12 cellular contexts compared by ENCODE assay signal in the genomic region with DNA sequence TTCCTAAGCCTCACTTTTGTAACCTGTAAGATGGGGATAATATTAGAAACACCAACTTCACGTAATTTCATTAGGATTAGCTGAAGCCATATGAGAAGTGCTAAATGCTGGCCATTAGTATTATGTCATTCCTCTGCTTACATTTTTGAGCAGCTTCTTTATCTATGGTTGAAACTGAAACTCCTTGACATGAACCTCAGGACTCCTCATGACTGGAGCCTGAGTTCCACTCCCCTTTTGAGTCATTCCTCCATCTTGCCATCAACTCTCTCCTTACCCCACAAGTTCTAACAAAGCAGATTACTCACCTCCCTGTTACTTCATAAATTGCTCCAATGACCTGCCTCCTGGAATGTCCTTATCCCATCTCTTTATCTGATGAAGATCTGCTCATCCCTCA.
A peak's percentile ranks its signal among the peaks of the same experiment; 100 is the strongest.
DNase-seq lines count a peak whose midpoint lies in the region; ATAC-seq and TF ChIP-seq lines count a peak whose summit lies in the region.
"Had no signal": no experiment of that assay in that cellular context is flagged by ENCODE, and none has a peak within 500 bp of the region (broad histone marks: within the 10 kb centered on the region; RNA-seq: fewer than 3 reads in every experiment).

No MANE protein-coding gene starts in this region.

- H3K27ac Mint-ChIP-seq in H9: no peak overlapping the region
- H3K27ac Mint-ChIP-seq: activated T-helper 2 cell treated with anti-CD3 and anti-CD28 coated beads, Interferon-gamma antibody, Interleukin-2, Interleukin-4, amounts not matched to agents 10 μg/mL and 5 μg/mL and 100 μg/mL, durations not matched to agents 14 hours and 24 hours and 36 hours had no signal

- H3K27me3 ChIP-seq in Karpas-422 (ENCODE audit: low read length) (no peaks in the 10 kb centered on the region), H9 (ENCODE audit: insufficient read depth, low read length) (no peaks in the 10 kb centered on the region)
- H3K27me3 ChIP-seq: dorsolateral prefrontal cortex had no signal

- peaks cover 3 to 17% (median 12%) of the 10 kb centered on the region in 3 experiments; a peak in 6 of 7 replicates for H3K36me3 Mint-ChIP-seq in H9 (ENCODE audit: insufficient read depth in 1 of 3, low read depth in 3 of 3)

- WGBS in H9 (ENCODE audit: extremely low coverage, insufficient read length, low lambda C conversion rate): no CpG with 5 or more reads among the region's 1 CpG

- DNase-seq in EH (ENCODE audit: low read depth): peak; percentile 1
- DNase-seq in SK-MEL-5 (ENCODE audit: low read depth, low spot score): peak; percentile 29
- DNase-seq in DMS 273 (lab: John Stamatoyannopoulos, UW; ENCODE audit: unreplicated experiment): no peak
- DNase-seq in NCI-H526 (lab: John Stamatoyannopoulos, UW): no peak
- DNase-seq in Karpas-422: no peak
- no peak for DNase-seq in H9
- DNase-seq: dorsolateral prefrontal cortex; Kasumi-1; stimulated activated naive CD4-positive, alpha-beta T cell had no signal

- H2AFZ ChIP-seq in Karpas-422 (ENCODE audit: low read length): no peak overlapping the region
- no peak overlapping the region for H2AFZ ChIP-seq in H9 (ENCODE audit: low read length)

- H2BK12ac ChIP-seq in H9 (ENCODE audit: insufficient read length, low read depth, low read length): no peak overlapping the region

- no peak overlapping the region for H2AK5ac ChIP-seq in H9 (ENCODE audit: insufficient read length, low read length)

- H3K27me3 Mint-ChIP-seq in H9 (ENCODE audit: low read depth): no peaks in the 10 kb centered on the region

- no peak overlapping the region for H3K4me3 Mint-ChIP-seq in H9

- H3K27ac ChIP-seq in Karpas-422 (ENCODE audit: low read length) (no peak overlapping the region), H9 (ENCODE audit: insufficient read length, low read depth, low read length) (no peak overlapping the region)
- H3K27ac ChIP-seq: dorsolateral prefrontal cortex had no signal

- no peaks in the 10 kb centered on the region for H3K23me2 ChIP-seq in H9 (ENCODE audit: insufficient read length, low read depth, low read length, poor library complexity, severe bottlenecking)

- H4K5ac ChIP-seq in H9 (ENCODE audit: insufficient read length, low read depth, low read length): no peak overlapping the region

- H3K23ac ChIP-seq in H9 (ENCODE audit: insufficient read length, low read depth, low read length): no peak overlapping the region

- H3K9me3 ChIP-seq in Karpas-422 (ENCODE audit: low read length) (peaks cover 12% of the 10 kb centered on the region), H9 (ENCODE audit: control insufficient read depth, low read depth, low read length) (no peaks in the 10 kb centered on the region)

- H3K79me2 ChIP-seq in Karpas-422 (ENCODE audit: low read length) (no peaks in the 10 kb centered on the region), H9 (ENCODE audit: insufficient read depth, low read length) (no peaks in the 10 kb centered on the region)

- no peak overlapping the region for H2BK15ac ChIP-seq in H9 (ENCODE audit: low read depth, low read length)

- H3T11ph ChIP-seq in H9 (ENCODE audit: low read length): no peak overlapping the region

- no peak overlapping the region for H2BK5ac ChIP-seq in H9 (ENCODE audit: insufficient read length, low read length)

- H3K9ac ChIP-seq in Karpas-422 (ENCODE audit: low read length) (no peak overlapping the region), H9 (ENCODE audit: extremely low read depth, insufficient read length, low read length) (no peak overlapping the region)

- H3K56ac ChIP-seq in H9 (ENCODE audit: insufficient read length, low read depth, low read length): no peak overlapping the region

- H4K91ac ChIP-seq in H9 (ENCODE audit: insufficient read length, low read depth, low read length): no peak overlapping the region

- H2BK120ac ChIP-seq in H9 (ENCODE audit: low read depth, low read length, poor library complexity, severe bottlenecking): no peak overlapping the region

- H3K4me1 Mint-ChIP-seq in H9: no peaks in the 10 kb centered on the region

- H2BK20ac ChIP-seq in H9 (ENCODE audit: low read depth, low read length, poor library complexity, severe bottlenecking): no peak overlapping the region

- H3K4me2 ChIP-seq in Karpas-422 (ENCODE audit: low read depth, low read length, poor library complexity, severe bottlenecking): no peak overlapping the region
- no peak overlapping the region for H3K4me2 ChIP-seq in H9 (ENCODE audit: insufficient read depth, insufficient read length, low read length)

- H4K8ac ChIP-seq in H9 (replicated peaks; ENCODE audit: insufficient read length, low read depth, low read length): no peak overlapping the region

- in situ Hi-C loops in SK-MEL-5 (cut with HindIII; ENCODE audit: low pct_unique_long_range_greater_than_20kb, low sequenced_read_pairs): no loop called here

- peaks cover 17 to 18% of the 10 kb centered on the region in 2 experiments for H3K9me3 Mint-ChIP-seq in H9
- H3K9me3 Mint-ChIP-seq: activated T-helper 2 cell treated with anti-CD3 and anti-CD28 coated beads, Interferon-gamma antibody, Interleukin-2, Interleukin-4, amounts not matched to agents 10 μg/mL and 5 μg/mL and 100 μg/mL, durations not matched to agents 14 hours and 24 hours and 36 hours had no signal

- no peak overlapping the region for H3K18ac ChIP-seq in H9 (ENCODE audit: insufficient read length, low read depth, low read length)

- peak; percentile 100 for ATAC-seq in GM19463 (IDR thresholded peaks at IDR 0.05; ENCODE audit: unreplicated experiment)
- peak; percentile 99 for ATAC-seq in HG03039 (IDR thresholded peaks at IDR 0.05; ENCODE audit: unreplicated experiment)

- TF ChIP-seq CTCF in H9 (conservative IDR thresholded peaks at IDR 0.05): no peak

- no peak overlapping the region for H3K4ac ChIP-seq in H9 (ENCODE audit: low read depth, low read length)

- no peak overlapping the region for H3K14ac ChIP-seq in H9 (ENCODE audit: insufficient read depth, low read length)

- no peak overlapping the region for H3K4me3 ChIP-seq in Karpas-422 (ENCODE audit: low read length)
- H3K4me3 ChIP-seq: dorsolateral prefrontal cortex had no signal

- H4K20me1 ChIP-seq in Karpas-422 (ENCODE audit: insufficient read depth, low read depth, low read length) (no peaks in the 10 kb centered on the region), H9 (ENCODE audit: control insufficient read depth, insufficient read depth, insufficient read length) (no peaks in the 10 kb centered on the region)

- no peaks in the 10 kb centered on the region for H3K36me3 ChIP-seq in Karpas-422 (ENCODE audit: insufficient read depth, low read length)

- H3K9me2 ChIP-seq in Karpas-422 (replicated peaks; ENCODE audit: insufficient read depth, low read length): no peaks in the 10 kb centered on the region

- H3K4me1 ChIP-seq in Karpas-422 (ENCODE audit: low read length): no peaks in the 10 kb centered on the region
- H3K4me1 ChIP-seq in H9 (ENCODE audit: insufficient read depth, low read length): no peaks in the 10 kb centered on the region

- no peaks in the 10 kb centered on the region for H3K79me1 ChIP-seq in H9 (ENCODE audit: insufficient read depth, low read depth, low read length, poor library complexity, severe bottlenecking)

Comparison
In these comparisons a context has a peak if more than half of its experiments do, and no peak if none do; other contexts are left out.
1. DNase-seq: peak in EH (single experiment) and SK-MEL-5 (single experiment); none in DMS 273 (single experiment), NCI-H526 (0 of 2), Karpas-422 (single experiment) and H9 (single experiment).